Comparison of ENCODE assay signal across 24 cellular contexts in genomic region chr16:70534949-70535348, GRCh38.
"Had no signal": no experiment of that assay in that cellular context is flagged by ENCODE, and none has a peak within 500 bp of the region (broad histone marks: within the 10 kb centered on the region; RNA-seq: fewer than 3 reads in every experiment).

No MANE protein-coding gene starts in this region.

- H3K9me3 Mint-ChIP-seq: activated CD4-positive, alpha-beta memory T cell treated with anti-CD3 and anti-CD28 coated beads, Interleukin-2, amount 10 ng/mL, durations not matched to agents 7 days and 5 days; activated CD4-positive, alpha-beta T cell treated with anti-CD3 and anti-CD28 coated beads, Interleukin-2, amount 10 ng/mL, durations not matched to agents 24 days and 14 days; activated naive CD4-positive, alpha-beta T cell treated with anti-CD3 and anti-CD28 coated beads, Interleukin-2, amount 50 U/mL, for 24 hours; brain; dendritic cell treated with granulocyte-macrophage colony-stimulating factor and Interleukin-4, amounts not matched to agents 40 ng/mL and 50 ng/mL, for 4 days; immature natural killer cell; naive thymus-derived CD8-positive, alpha-beta T cell; stimulated activated naive B cell treated with anti-CD40 and anti-IgM and Interleukin-4, amounts not matched to agents 10 μg/mL and 1 μg/mL and 100 μg/mL, for 72 hours had no signal

- H3K4me3 ChIP-seq: hepatocyte, left lung, lung, pancreas, upper lobe of right lung had no signal

- H3K27ac ChIP-seq: hepatocyte, left lung, neutrophil, pancreas, upper lobe of right lung had no signal

- H3K27me3 Mint-ChIP-seq: activated CD4-positive, alpha-beta memory T cell treated with anti-CD3 and anti-CD28 coated beads, Interleukin-2, amount 10 ng/mL, durations not matched to agents 7 days and 5 days; activated CD4-positive, alpha-beta T cell treated with anti-CD3 and anti-CD28 coated beads, Interleukin-2, amount 10 ng/mL, durations not matched to agents 24 days and 14 days; activated naive CD4-positive, alpha-beta T cell treated with anti-CD3 and anti-CD28 coated beads, Interleukin-2, amount 50 U/mL, for 24 hours; brain; dendritic cell treated with granulocyte-macrophage colony-stimulating factor and Interleukin-4, amounts not matched to agents 40 ng/mL and 50 ng/mL, for 4 days; naive thymus-derived CD8-positive, alpha-beta T cell; stimulated activated naive B cell treated with anti-CD40 and anti-IgM and Interleukin-4, amounts not matched to agents 10 μg/mL and 1 μg/mL and 100 μg/mL, for 72 hours had no signal

- H3K4me3 Mint-ChIP-seq: activated CD4-positive, alpha-beta memory T cell treated with anti-CD3 and anti-CD28 coated beads, Interleukin-2, amount 10 ng/mL, durations not matched to agents 7 days and 5 days; activated CD4-positive, alpha-beta T cell treated with anti-CD3 and anti-CD28 coated beads, Interleukin-2, amount 10 ng/mL, durations not matched to agents 24 days and 14 days; activated naive CD4-positive, alpha-beta T cell treated with anti-CD3 and anti-CD28 coated beads, Interleukin-2, amount 50 U/mL, for 24 hours; brain; dendritic cell treated with granulocyte-macrophage colony-stimulating factor and Interleukin-4, amounts not matched to agents 40 ng/mL and 50 ng/mL, for 4 days; immature natural killer cell; naive thymus-derived CD8-positive, alpha-beta T cell; stimulated activated naive B cell treated with anti-CD40 and anti-IgM and Interleukin-4, amounts not matched to agents 10 μg/mL and 1 μg/mL and 100 μg/mL, for 72 hours had no signal

- H3K27me3 ChIP-seq: hepatocyte, left lung, neutrophil, pancreas, upper lobe of right lung had no signal

- H3K27ac Mint-ChIP-seq: activated CD4-positive, alpha-beta memory T cell treated with anti-CD3 and anti-CD28 coated beads, Interleukin-2, amount 10 ng/mL, durations not matched to agents 7 days and 5 days; activated CD4-positive, alpha-beta T cell treated with anti-CD3 and anti-CD28 coated beads, Interleukin-2, amount 10 ng/mL, durations not matched to agents 24 days and 14 days; dendritic cell treated with granulocyte-macrophage colony-stimulating factor and Interleukin-4, amounts not matched to agents 40 ng/mL and 50 ng/mL, for 4 days; stimulated activated naive B cell treated with anti-CD40 and anti-IgM and Interleukin-4, amounts not matched to agents 10 μg/mL and 1 μg/mL and 100 μg/mL, for 72 hours had no signal

- DNase-seq: activated CD4-positive, alpha-beta memory T cell treated with anti-CD3 and anti-CD28 coated beads, Interleukin-2, amount 10 ng/mL, durations not matched to agents 7 days and 5 days; activated CD4-positive, alpha-beta T cell treated with anti-CD3 and anti-CD28 coated beads, Interleukin-2, amount 10 ng/mL, durations not matched to agents 24 days and 14 days; activated gamma-delta T cell; activated T-cell treated with anti-CD3 and anti-CD28 coated beads, Interleukin-2, amount 50 U/mL, for 48 hours; aorta; effector CD4-positive, alpha-beta T cell; foreskin melanocyte; glutamatergic neuron; immature natural killer cell; left lung; naive thymus-derived CD8-positive, alpha-beta T cell; pancreas; right cardiac atrium; stimulated activated CD4-positive, alpha-beta T cell treated with anti-CD3 and anti-CD28 coated beads, Interleukin-2, amount 100 ng/mL, for 24 hours; stimulated activated naive B cell treated with anti-CD40 and anti-IgM and Interleukin-4, amounts not matched to agents 10 μg/mL and 1 μg/mL and 100 μg/mL, for 72 hours; upper lobe of right lung had no signal

- H2AFZ ChIP-seq: hepatocyte had no signal

- H3K9me3 ChIP-seq: left lung, neutrophil, pancreas, upper lobe of right lung had no signal

- ATAC-seq: activated CD4-positive, CD25-positive, alpha-beta regulatory T cell treated with anti-CD3 and anti-CD28 coated beads, Interleukin-2, amount 50 U/mL, for 24 hours; left lung; naive thymus-derived CD8-positive, alpha-beta T cell; pancreas; right cardiac atrium; SK-N-SH treated with all-trans-retinoic acid at 6 μM for 48 hours; stimulated activated naive B cell treated with anti-CD40 and anti-IgM and Interleukin-4, amounts not matched to agents 10 μg/mL and 1 μg/mL and 100 μg/mL, for 72 hours; upper lobe of right lung had no signal

- H3K4me2 ChIP-seq: hepatocyte had no signal

- H3K4me1 ChIP-seq: pancreas, upper lobe of right lung had no signal
